Comparison of ENCODE assay signal across 9 cellular contexts in the genomic region with DNA sequence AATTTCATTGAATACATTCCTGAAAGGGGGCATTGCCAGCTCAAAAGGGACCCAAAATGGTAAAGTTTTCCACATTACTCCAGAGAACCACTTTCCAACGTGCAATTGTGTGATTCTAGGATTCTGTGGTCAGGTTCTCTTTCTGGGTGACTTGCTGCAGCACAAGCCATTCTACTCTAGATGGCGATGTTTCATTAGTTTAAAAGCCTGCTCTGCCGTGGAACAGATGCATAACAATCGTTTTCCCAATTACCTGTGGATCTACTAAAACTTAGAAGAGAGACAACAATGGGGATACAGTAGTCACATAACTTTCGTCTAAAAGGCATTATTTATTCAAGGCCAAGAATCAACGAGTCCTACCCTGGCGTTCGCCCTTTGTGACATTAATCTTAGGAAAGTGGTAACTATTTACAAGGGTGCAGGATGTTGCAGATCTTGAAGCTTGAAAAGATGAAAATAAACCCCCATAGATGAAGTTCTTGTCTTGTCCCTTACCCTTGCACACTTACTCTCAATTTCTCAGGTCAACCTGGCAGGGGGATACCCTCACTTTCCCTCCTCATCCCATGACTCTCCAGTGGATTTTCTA.
DNase-seq lines count a peak whose midpoint lies in the region; ATAC-seq and TF ChIP-seq lines count a peak whose summit lies in the region.
"Had no signal": no experiment of that assay in that cellular context is flagged by ENCODE, and none has a peak within 500 bp of the region (broad histone marks: within the 10 kb centered on the region; RNA-seq: fewer than 3 reads in every experiment).

No MANE protein-coding gene starts in this region.

- TF ChIP-seq EP300 in stomach (IDR thresholded peaks at IDR 0.05): no peak

- no peaks in the 10 kb centered on the region for H3K9me3 Mint-ChIP-seq in activated naive CD4-positive, alpha-beta T cell treated with anti-CD3 and anti-CD28 coated beads for 36 hours
- H3K9me3 Mint-ChIP-seq: activated naive CD4-positive, alpha-beta T cell treated with anti-CD3 and anti-CD28 coated beads, Interleukin-2, amount 50 U/mL, for 72 hours had no signal

- TF ChIP-seq POLR2A in adrenal gland (IDR thresholded peaks at IDR 0.05): no peak
- TF ChIP-seq POLR2A in stomach (IDR thresholded peaks at IDR 0.05): no peak

- CTCF ChIA-PET in activated naive CD4-positive, alpha-beta T cell treated with anti-CD3 and anti-CD28 coated beads for 36 hours (lab: Charles Lee): interaction anchor here (0.6 to 1.0 kb wide), 3 partner anchors 99 to 1149 kb away, joined by 3 to 5 read pairs (median 3); no protein-coding TSS in a partner anchor
- CTCF ChIA-PET in HEK293T (lab: Yijun Ruan, JAX): no interaction called here

- peak; percentile 42 to 72 (median 65) for TF ChIP-seq CTCF in adrenal gland (IDR thresholded peaks at IDR 0.05)
- peak in 4 of 7 experiments; percentile 28 to 52 (median 46) for TF ChIP-seq CTCF in stomach (IDR thresholded peaks at IDR 0.05)

- H3K36me3 ChIP-seq in adrenal gland (replicated peaks in 1 of 2): no peaks in the 10 kb centered on the region
- no peaks in the 10 kb centered on the region for H3K36me3 ChIP-seq in stomach

- H3K27ac ChIP-seq in adrenal gland (no peak overlapping the region), right cardiac atrium (ENCODE audit: low read length) (no peak overlapping the region), stomach (no peak overlapping the region)

- ATAC-seq in right cardiac atrium: peak; percentile 59 to 61

- H3K27ac Mint-ChIP-seq in activated naive CD4-positive, alpha-beta T cell treated with anti-CD3 and anti-CD28 coated beads for 36 hours: no peak overlapping the region
- H3K27ac Mint-ChIP-seq: activated naive CD4-positive, alpha-beta T cell treated with anti-CD3 and anti-CD28 coated beads, Interleukin-2, amount 50 U/mL, for 72 hours had no signal

- H3K4me1 ChIP-seq in adrenal gland (replicated peaks in 1 of 2): no peaks in the 10 kb centered on the region
- H3K4me1 ChIP-seq in right cardiac atrium (ENCODE audit: control insufficient read depth, insufficient read depth, low read length): no peaks in the 10 kb centered on the region
- H3K4me1 ChIP-seq in stomach: no peaks in the 10 kb centered on the region

- H3K36me3 Mint-ChIP-seq in activated naive CD4-positive, alpha-beta T cell treated with anti-CD3 and anti-CD28 coated beads for 36 hours (ENCODE audit: low read depth): no peaks in the 10 kb centered on the region
- H3K36me3 Mint-ChIP-seq: activated naive CD4-positive, alpha-beta T cell treated with anti-CD3 and anti-CD28 coated beads, Interleukin-2, amount 50 U/mL, for 72 hours had no signal

- 9 to 17% (median 11%) methylated on average over 8 of the region's 8 CpGs for WGBS in adrenal gland, 4 donors
- 21% methylated on average over 8 of the region's 8 CpGs for WGBS in right cardiac atrium
- 12 to 19% (median 15%) methylated on average over 8 of the region's 8 CpGs for WGBS in stomach, 5 donors

- intact Hi-C loops in activated naive CD4-positive, alpha-beta T cell treated with anti-CD3 and anti-CD28 coated beads for 36 hours (cut with micrococcal nuclease): loop anchor here (1.0 kb wide), 1 partner anchor 1113 kb away; no protein-coding TSS in a partner anchor
- intact Hi-C loops in adrenal gland (cut with DNase I): loop anchor here in 1 of 2 donors (5.0 kb wide), 1 partner anchor 1114 kb away; no protein-coding TSS in a partner anchor
- intact Hi-C loops in right cardiac atrium (cut with DNase I): loop anchor here in 2 of 4 donors (10.0 kb wide), 1 partner anchor 1112 kb away; no protein-coding TSS in a partner anchor
- intact Hi-C loops in stomach (cut with DNase I; ENCODE audit: low total_unique reads): loop anchor here (10.0 kb wide), 1 partner anchor 872 kb away; no protein-coding TSS in a partner anchor

- DNase-seq in activated naive CD4-positive, alpha-beta T cell treated with anti-CD3 and anti-CD28 coated beads for 36 hours: peak; percentile 18
- DNase-seq in activated naive CD4-positive, alpha-beta T cell treated with anti-CD3 and anti-CD28 coated beads, Interleukin-2, amount 50 U/mL, for 16 hours: no peak
- DNase-seq in HEK293T (ENCODE audit: extremely low spot score) (peak; percentile 57), NCI-H2029 (lab: John Stamatoyannopoulos, UW) (peak; percentile 74), adrenal gland (peak in 4 of 7 donors; percentile 12 to 58 (median 21)), right cardiac atrium (no peak), stomach (no peak)
- no peak for DNase-seq in activated CD4-positive, alpha-beta T cell treated with anti-CD3 and anti-CD28 coated beads, Interleukin-2, amount 50 U/mL, for 4 hours

- no peaks in the 10 kb centered on the region for H3K9me3 ChIP-seq in adrenal gland (replicated peaks in 1 of 3)
- no peaks in the 10 kb centered on the region for H3K9me3 ChIP-seq in right cardiac atrium (ENCODE audit: control insufficient read depth, low read length)
- no peaks in the 10 kb centered on the region for H3K9me3 ChIP-seq in stomach

- H3K4me1 Mint-ChIP-seq in activated naive CD4-positive, alpha-beta T cell treated with anti-CD3 and anti-CD28 coated beads for 36 hours (ENCODE audit: low read depth): no peaks in the 10 kb centered on the region

- peaks cover 12% of the 10 kb centered on the region for H3K27me3 Mint-ChIP-seq in activated naive CD4-positive, alpha-beta T cell treated with anti-CD3 and anti-CD28 coated beads for 36 hours (ENCODE audit: low read depth)

- POLR2A ChIA-PET in HEK293T (lab: Yijun Ruan, JAX): no interaction called here

- no peak overlapping the region for H3K4me3 Mint-ChIP-seq in activated naive CD4-positive, alpha-beta T cell treated with anti-CD3 and anti-CD28 coated beads for 36 hours

- H3K27me3 ChIP-seq in adrenal gland (peaks cover 7% of the 10 kb centered on the region), right cardiac atrium (ENCODE audit: control insufficient read depth, insufficient read depth) (no peaks in the 10 kb centered on the region), stomach (peaks cover 0 to 31% (median 0%) of the 10 kb centered on the region in 3 donors)

- H3K4me3 ChIP-seq in adrenal gland: no peak overlapping the region
- no peak overlapping the region for H3K4me3 ChIP-seq in right cardiac atrium (ENCODE audit: low read length)
- no peak overlapping the region for H3K4me3 ChIP-seq in stomach

TF ChIP-seq in HEK293T, 16 proteins besides CTCF, POLR2A, EP300 and RAD21:
- TF ChIP-seq TARDBP (IDR thresholded peaks at IDR 0.05): no peak
- TF ChIP-seq NFRKB (IDR thresholded peaks at IDR 0.05): no peak
- TF ChIP-seq BHLHE40 (IDR thresholded peaks at IDR 0.05; ENCODE audit: borderline replicate concordance): no peak
- TF ChIP-seq SP1 (IDR thresholded peaks at IDR 0.05): 0 out of 2 replicates have a peak, but pooled peaks have one; percentile 10
- TF ChIP-seq ELF4 (IDR thresholded peaks at IDR 0.05): no peak

Comparison
In these comparisons a context has a peak if more than half of its experiments do, and no peak if none do; other contexts are left out.
1. DNase-seq: peak in activated naive CD4-positive, alpha-beta T cell treated with anti-CD3 and anti-CD28 coated beads for 36 hours (single experiment), HEK293T (single experiment), NCI-H2029 (single experiment) and adrenal gland (4 of 7); none in activated naive CD4-positive, alpha-beta T cell treated with anti-CD3 and anti-CD28 coated beads, Interleukin-2, amount 50 U/mL, for 16 hours (single experiment), right cardiac atrium (0 of 3), stomach (single experiment) and activated CD4-positive, alpha-beta T cell treated with anti-CD3 and anti-CD28 coated beads, Interleukin-2, amount 50 U/mL, for 4 hours (0 of 2).